ENCODE assay signal across 9 cellular contexts in genomic region chr16:90019543-90020259, GRCh38. TPM values are rescaled to one million over a fixed set of nuclear protein-coding genes. Genes with fewer than 3 reads are reported as not detected.
A peak's percentile ranks its signal among the peaks of the same experiment; 100 is the strongest.
DNase-seq lines count a peak whose midpoint lies in the region; ATAC-seq and TF ChIP-seq lines count a peak whose summit lies in the region.
"Had no signal": no experiment of that assay in that cellular context is flagged by ENCODE, and none has a peak within 500 bp of the region (broad histone marks: within the 10 kb centered on the region; RNA-seq: fewer than 3 reads in every experiment).

No MANE protein-coding gene starts in this region.

- H3K27me3 ChIP-seq in Karpas-422 (ENCODE audit: low read length): no peaks in the 10 kb centered on the region
- H3K27me3 ChIP-seq: adrenal gland had no signal

- H3K79me2 ChIP-seq in Karpas-422 (ENCODE audit: low read length): no peaks in the 10 kb centered on the region

- no peak for ATAC-seq in HG03025 (IDR thresholded peaks at IDR 0.05; ENCODE audit: low FRiP score, unreplicated experiment)

- H3K9me3 ChIP-seq in ES-I3 (ENCODE audit: control insufficient read depth, insufficient read depth, low read length): no peaks in the 10 kb centered on the region
- no peaks in the 10 kb centered on the region for H3K9me3 ChIP-seq in Karpas-422 (ENCODE audit: low read length)
- H3K9me3 ChIP-seq: adrenal gland had no signal

- peaks cover 5% of the 10 kb centered on the region for H3K36me3 Mint-ChIP-seq in stimulated activated naive CD8-positive, alpha-beta T cell treated with anti-CD3 and anti-CD28 coated beads, Interleukin-15, Interleukin-2, amounts not matched to agents 100 ng/mL and 50 ng/mL, for 24 hours (ENCODE audit: low read depth)

- peaks cover 25% of the 10 kb centered on the region for H3K4me1 Mint-ChIP-seq in stimulated activated naive CD8-positive, alpha-beta T cell treated with anti-CD3 and anti-CD28 coated beads, Interleukin-15, Interleukin-2, amounts not matched to agents 100 ng/mL and 50 ng/mL, for 24 hours (ENCODE audit: low read depth)

- DNase-seq in Karpas-422 (peak; percentile 68), UCSD-AML1 (lab: John Stamatoyannopoulos, UW; ENCODE audit: unreplicated experiment) (peak; percentile 26), coronary artery (ENCODE audit: low spot score) (no peak), lower leg skin (ENCODE audit: low spot score in 2 of 2) (no peak), NCI-H774 (lab: John Stamatoyannopoulos, UW) (no peak)

- H3K27ac ChIP-seq in Karpas-422 (ENCODE audit: low read length) (no peak overlapping the region), coronary artery (peak overlapping the region in 1 of 2 donors; percentile 30)

- H3K27ac Mint-ChIP-seq in stimulated activated naive CD8-positive, alpha-beta T cell treated with anti-CD3 and anti-CD28 coated beads, Interleukin-15, Interleukin-2, amounts not matched to agents 100 ng/mL and 50 ng/mL, for 24 hours: no peak overlapping the region

- WGBS in lower leg skin, 2 donors: 2% methylated on average over 9 to 17 of the region's 57 CpGs

- H3K4me2 ChIP-seq in Karpas-422 (ENCODE audit: low read depth, low read length, poor library complexity, severe bottlenecking): peak overlapping the region; percentile 66

- H3K4me3 Mint-ChIP-seq in stimulated activated naive CD8-positive, alpha-beta T cell treated with anti-CD3 and anti-CD28 coated beads, Interleukin-15, Interleukin-2, amounts not matched to agents 100 ng/mL and 50 ng/mL, for 24 hours: peak overlapping the region; percentile 70

- H3K36me3 ChIP-seq in ES-I3 (ENCODE audit: insufficient read depth, low read length): no peaks in the 10 kb centered on the region
- H3K36me3 ChIP-seq in Karpas-422 (ENCODE audit: insufficient read depth, low read length): no peaks in the 10 kb centered on the region
- H3K36me3 ChIP-seq: adrenal gland had no signal

- TF ChIP-seq CTCF in coronary artery (IDR thresholded peaks at IDR 0.05): no peak
- TF ChIP-seq CTCF in lower leg skin (IDR thresholded peaks at IDR 0.05): no peak

- no peaks in the 10 kb centered on the region for H3K9me2 ChIP-seq in Karpas-422 (replicated peaks; ENCODE audit: insufficient read depth, low read length)

- no peak for TF ChIP-seq POLR2A in lower leg skin (IDR thresholded peaks at IDR 0.05)

- H2AFZ ChIP-seq in Karpas-422 (ENCODE audit: low read length): no peak overlapping the region

- H3K9me3 Mint-ChIP-seq in stimulated activated naive CD8-positive, alpha-beta T cell treated with anti-CD3 and anti-CD28 coated beads, Interleukin-15, Interleukin-2, amounts not matched to agents 100 ng/mL and 50 ng/mL, for 24 hours: peaks cover 3% of the 10 kb centered on the region

- peak overlapping the region; percentile 54; the same call in 1 of the 2 replicates for H3K4me3 ChIP-seq in Karpas-422 (ENCODE audit: low read length)
- H3K4me3 ChIP-seq in coronary artery: peak overlapping the region; percentile 85
- H3K4me3 ChIP-seq in lower leg skin (ENCODE audit: low read depth, poor library complexity, severe bottlenecking): peak overlapping the region; percentile 37

- peaks cover 19% of the 10 kb centered on the region; the same call in 1 of the 2 replicates for H4K20me1 ChIP-seq in Karpas-422 (ENCODE audit: insufficient read depth, low read depth, low read length)

- H3K4me1 ChIP-seq in ES-I3 (ENCODE audit: insufficient read depth, low read length): peaks cover 25% of the 10 kb centered on the region
- H3K4me1 ChIP-seq in Karpas-422 (ENCODE audit: low read length): peaks cover 11% of the 10 kb centered on the region

- H3K27me3 Mint-ChIP-seq in stimulated activated naive CD8-positive, alpha-beta T cell treated with anti-CD3 and anti-CD28 coated beads, Interleukin-15, Interleukin-2, amounts not matched to agents 100 ng/mL and 50 ng/mL, for 24 hours: peaks cover 6% of the 10 kb centered on the region

- H3K9ac ChIP-seq in ES-I3 (ENCODE audit: low read depth, low read length): peak overlapping the region; percentile 56
- H3K9ac ChIP-seq in Karpas-422 (ENCODE audit: low read length): 0 out of 2 replicates have a peak overlapping the region, but pooled peaks have one; percentile 47

- intact Hi-C loops in lower leg skin (cut with DNase I; ENCODE audit: low total_unique reads): no loop called here

RNA-seq across cellular contexts. Expression of gene DBNDD1, which starts 0.4 kb away (rescaled TPM):
- total RNA-seq in Karpas-422 (2014; rRNA removed; shearing (Covaris generic); ENCODE audit: low replicate concordance): 0.43 TPM in 1 of 2 replicates, not detected in the other
- 1 to 10 TPM; 2.3 to 8.8 (median 7.3) TPM for total RNA-seq in lower leg skin

RNA-seq across cellular contexts. Expression of gene PRDM7, which starts 57.4 kb away (rescaled TPM):
- total RNA-seq in Karpas-422 (2014; rRNA removed; shearing (Covaris generic); ENCODE audit: low replicate concordance): not detected in 2 replicates
- not detected for total RNA-seq in lower leg skin
- total RNA-seq: adrenal gland had no signal

Comparison
In these comparisons a context has a peak if more than half of its experiments do, and no peak if none do; other contexts are left out.
1. DNase-seq: peak in Karpas-422 (single experiment) and UCSD-AML1 (single experiment); none in coronary artery (single experiment), lower leg skin (0 of 2) and NCI-H774 (single experiment).
2. Peak in every context shown above with its lines, with median percentiles within 50 percentile points of each other: H3K4me3 ChIP-seq.